10 cellular contexts compared by ENCODE assay signal in genomic region chr19:40754611-40755247, GRCh38. TPM values are rescaled to one million over a fixed set of nuclear protein-coding genes. Genes with fewer than 3 reads are reported as not detected.
DNase-seq lines count a peak whose midpoint lies in the region; ATAC-seq and TF ChIP-seq lines count a peak whose summit lies in the region.
"Had no signal": no experiment of that assay in that cellular context is flagged by ENCODE, and none has a peak within 500 bp of the region (broad histone marks: within the 10 kb centered on the region; RNA-seq: fewer than 3 reads in every experiment).

No MANE protein-coding gene starts in this region.

- peak; percentile 1 to 8 for ATAC-seq in activated T-cell treated with anti-CD3 and anti-CD28 coated beads, Interleukin-2, amount 50 U/mL, for 72 hours (replicated peaks in 1 of 2)
- ATAC-seq in right lobe of liver (peak; percentile 18 to 44 (median 30)), GM21515 (IDR thresholded peaks at IDR 0.05; ENCODE audit: unreplicated experiment) (no peak), HG03520 (IDR thresholded peaks at IDR 0.05; ENCODE audit: unreplicated experiment) (no peak)

- H3K27me3 ChIP-seq in right lobe of liver (no peaks in the 10 kb centered on the region), thyroid gland (no peaks in the 10 kb centered on the region)

- H3K9me3 ChIP-seq in right lobe of liver (no peaks in the 10 kb centered on the region), thyroid gland (no peaks in the 10 kb centered on the region)

- H3K36me3 ChIP-seq in right lobe of liver (peaks cover 6 to 38% (median 21%) of the 10 kb centered on the region in 4 donors), thyroid gland (peaks cover 22% of the 10 kb centered on the region in 2 donors)

- H3K4me3 ChIP-seq in right lobe of liver, result peak overlapping the region; percentile 21 to 32 (median 26)
- no peak overlapping the region for H3K4me3 ChIP-seq in thyroid gland (replicated peaks in 1 of 3)

- H3K27ac Mint-ChIP-seq in activated T-cell treated with anti-CD3 and anti-CD28 coated beads, Interleukin-2, amount 50 U/mL, for 72 hours, result peak overlapping the region; percentile 90

- H3K4me1 ChIP-seq in right lobe of liver (peaks cover 0 to 39% (median 17%) of the 10 kb centered on the region in 4 donors), thyroid gland (peaks cover 30 to 38% of the 10 kb centered on the region in 2 donors)

- peak overlapping the region; percentile 83 to 94 for H3K4me3 Mint-ChIP-seq in activated T-cell treated with anti-CD3 and anti-CD28 coated beads, Interleukin-2, amount 50 U/mL, for 72 hours

- TF ChIP-seq POLR2A in right lobe of liver (IDR thresholded peaks at IDR 0.05) (peak; percentile 18), thyroid gland (IDR thresholded peaks at IDR 0.05) (no peak)

- intact Hi-C loops in right lobe of liver (cut with DNase I) (no loop called here), thyroid gland (cut with DNase I) (loop anchor here (5.0 kb wide), 1 partner anchor 48 kb away; no protein-coding TSS in a partner anchor)

- H3K27me3 Mint-ChIP-seq in activated T-cell treated with anti-CD3 and anti-CD28 coated beads, Interleukin-2, amount 50 U/mL, for 72 hours (ENCODE audit: low read depth), result no peaks in the 10 kb centered on the region

- DNase-seq in activated CD4-positive, alpha-beta T cell treated with anti-CD3 and anti-CD28 coated beads for 24 hours (ENCODE audit: low read depth in 2 of 2), result peak; percentile 57 to 59
- DNase-seq in activated CD4-positive, alpha-beta T cell treated with anti-CD3 and anti-CD28 coated beads for 1 hour, result no peak
- peak; percentile 68 to 71 for DNase-seq in activated T-cell treated with anti-CD3 and anti-CD28 coated beads, Interleukin-2, amount 50 U/mL, for 72 hours
- DNase-seq in right lobe of liver (peak; percentile 53 to 79 (median 74)), thyroid gland (no peak), NCI-H187 treated with DMSO at 0.1 percent for 48 hours (lab: John Stamatoyannopoulos, UW) (no peak)
- DNase-seq: NCI-H1694 treated with DMSO at 0.1 percent for 48 hours had no signal

- 26% methylated on average over 9 of the region's 9 CpGs for WGBS in right lobe of liver (ENCODE audit: insufficient coverage, low coverage, low lambda C conversion rate, missing lambda C conversion rate)
- 78 to 84% methylated on average over 9 of the region's 9 CpGs for WGBS in thyroid gland, 2 donors

- peak overlapping the region; percentile 66 to 84 (median 68) for H3K27ac ChIP-seq in right lobe of liver
- peak overlapping the region; percentile 43 to 47 (median 44) for H3K27ac ChIP-seq in thyroid gland

- no peak for TF ChIP-seq CTCF in right lobe of liver (IDR thresholded peaks at IDR 0.05)
- no peak for TF ChIP-seq CTCF in thyroid gland (IDR thresholded peaks at IDR 0.05)

- H3K4me1 Mint-ChIP-seq in activated T-cell treated with anti-CD3 and anti-CD28 coated beads, Interleukin-2, amount 50 U/mL, for 72 hours (ENCODE audit: low read depth), result peaks cover 61% of the 10 kb centered on the region

- H3K9me3 Mint-ChIP-seq in activated T-cell treated with anti-CD3 and anti-CD28 coated beads, Interleukin-2, amount 50 U/mL, for 72 hours, result no peaks in the 10 kb centered on the region

- H3K36me3 Mint-ChIP-seq in activated T-cell treated with anti-CD3 and anti-CD28 coated beads, Interleukin-2, amount 50 U/mL, for 72 hours (ENCODE audit: insufficient read depth in 2 of 2), result peaks cover 27 to 39% of the 10 kb centered on the region in 2 donors

RNA-seq across cellular contexts. Expression of gene SNRPA, which starts 3.7 kb away (rescaled TPM):
- 100 to 1,000 TPM; 201 to 290 TPM for total RNA-seq in activated T-cell treated with anti-CD3 and anti-CD28 coated beads, Interleukin-2, amount 50 U/mL, for 72 hours
- total RNA-seq in right lobe of liver (10 to 100 TPM; 21.4 to 33.1 (median 24.7) TPM), thyroid gland (10 to 100 TPM; 38.2 to 80.5 (median 55.1) TPM)

RNA-seq across cellular contexts. Expression of gene ACTMAP, which starts 4.5 kb away (rescaled TPM):
- 10 to 100 TPM; 32.8 to 45.1 TPM for total RNA-seq in activated T-cell treated with anti-CD3 and anti-CD28 coated beads, Interleukin-2, amount 50 U/mL, for 72 hours
- 10 to 100 TPM in 2 of 6 experiments, 1 to 10 TPM in 4; 2.9 to 11.2 (median 4.4) TPM for total RNA-seq in right lobe of liver
- 1 to 10 TPM; 3.3 to 8.5 (median 4.5) TPM for total RNA-seq in thyroid gland

RNA-seq across cellular contexts. Expression of gene MIA, which starts 20.6 kb away (rescaled TPM):
- total RNA-seq in activated T-cell treated with anti-CD3 and anti-CD28 coated beads, Interleukin-2, amount 50 U/mL, for 72 hours, result 1 to 10 TPM in 1 of 2 donors, under 1 TPM in 1; 0.97 to 1.1 TPM
- total RNA-seq in right lobe of liver, result 1 to 10 TPM in 2 of 6 experiments, under 1 TPM in 1, not detected in 3; 0.86 to 1.9 (median 1.1) TPM
- total RNA-seq in thyroid gland, result not detected
- total RNA-seq: glomerular endothelial cell had no signal

RNA-seq across cellular contexts. Expression of gene RAB4B, which starts 23.3 kb away (rescaled TPM):
- 10 to 100 TPM; 44.4 to 45.7 TPM for total RNA-seq in activated T-cell treated with anti-CD3 and anti-CD28 coated beads, Interleukin-2, amount 50 U/mL, for 72 hours
- 10 to 100 TPM in 3 of 6 experiments, 1 to 10 TPM in 3; 6.4 to 17.2 (median 10.2) TPM for total RNA-seq in right lobe of liver
- total RNA-seq in thyroid gland, result 10 to 100 TPM; 21.5 to 56.6 (median 31.5) TPM

RNA-seq across cellular contexts. Expression of gene ITPKC, which starts 37.8 kb away (rescaled TPM):
- 10 to 100 TPM; 14.4 to 15.1 TPM for total RNA-seq in activated T-cell treated with anti-CD3 and anti-CD28 coated beads, Interleukin-2, amount 50 U/mL, for 72 hours
- total RNA-seq in right lobe of liver (10 to 100 TPM in 3 of 6 experiments, 1 to 10 TPM in 3; 6.8 to 19.7 (median 11.1) TPM), thyroid gland (10 to 100 TPM; 18.3 to 49.7 (median 25.1) TPM)

Comparison
In these comparisons a context has a peak if more than half of its experiments do, and no peak if none do; other contexts are left out.
1. DNase-seq: peak in activated CD4-positive, alpha-beta T cell treated with anti-CD3 and anti-CD28 coated beads for 24 hours (2 of 2), activated T-cell treated with anti-CD3 and anti-CD28 coated beads, Interleukin-2, amount 50 U/mL, for 72 hours (2 of 2) and right lobe of liver (3 of 3); none in activated CD4-positive, alpha-beta T cell treated with anti-CD3 and anti-CD28 coated beads for 1 hour (single experiment), thyroid gland (0 of 2) and NCI-H187 treated with DMSO at 0.1 percent for 48 hours (single experiment).
2. ATAC-seq: peak in activated T-cell treated with anti-CD3 and anti-CD28 coated beads, Interleukin-2, amount 50 U/mL, for 72 hours (2 of 2) and right lobe of liver (4 of 4); none in GM21515 (single experiment) and HG03520 (single experiment).
3. H3K4me3 ChIP-seq: peak in right lobe of liver (3 of 3); none in thyroid gland (0 of 3).